Comparison of ENCODE assay signal across 8 cellular contexts in genomic region chr12:12563529-12563928, GRCh38. TPM values are rescaled to one million over a fixed set of nuclear protein-coding genes. Genes with fewer than 3 reads are reported as not detected.
DNase-seq lines count a peak whose midpoint lies in the region; ATAC-seq and TF ChIP-seq lines count a peak whose summit lies in the region.

No MANE protein-coding gene starts in this region.

- DNase-seq in DMS79 treated with DMSO at 0.1 percent for 48 hours (lab: John Stamatoyannopoulos, UW) (peak; percentile 51), DMS79 (lab: John Stamatoyannopoulos, UW) (no peak), SJCRH30 (peak in 1 of 2 experiments; percentile 38), foreskin keratinocyte (peak in 1 of 2 donors; percentile 41), sciatic nerve (ENCODE audit: low spot score) (no peak), GM19238 (ENCODE audit: insufficient read length, low spot score) (no peak), MV-4-11 (lab: John Stamatoyannopoulos, UW) (no peak), A172 (ENCODE audit: low spot score) (no peak)

- ATAC-seq in foreskin keratinocyte: no peak
- peak; percentile 24 for ATAC-seq in sciatic nerve

- H3K27ac ChIP-seq in SJCRH30 (no peak overlapping the region), foreskin keratinocyte (peak overlapping the region; percentile 97)

- intact Hi-C loops in sciatic nerve (cut with DNase I): no loop called here

- H3K4me1 ChIP-seq in SJCRH30 (peaks cover 13% of the 10 kb centered on the region), foreskin keratinocyte (peaks cover 30% of the 10 kb centered on the region)

- no peaks in the 10 kb centered on the region for H3K9me3 ChIP-seq in SJCRH30 (replicated peaks)

- peak overlapping the region; percentile 66 for H3K4me3 ChIP-seq in SJCRH30

- H3K27me3 ChIP-seq in SJCRH30: no peaks in the 10 kb centered on the region
- no peaks in the 10 kb centered on the region for H3K27me3 ChIP-seq in foreskin keratinocyte

- no peak for TF ChIP-seq CTCF in foreskin keratinocyte (conservative IDR thresholded peaks at IDR 0.05)

- H3K36me3 ChIP-seq in SJCRH30: no peaks in the 10 kb centered on the region

RNA-seq across cellular contexts. Expression of gene DUSP16, which starts 0.9 kb away (rescaled TPM):
- 5.0 and 5.3 TPM in 2 replicates for total RNA-seq in SJCRH30 (2014; rRNA removed; shearing (Covaris generic))
- total RNA-seq in foreskin keratinocyte: 12.4 and 15.0 TPM in 2 replicates
- polyA plus RNA-seq in foreskin keratinocyte: 3.9 and 4.0 TPM in 2 replicates
- 28.6 TPM for total RNA-seq in sciatic nerve
- total RNA-seq in A172 (2014; rRNA removed; shearing (Covaris generic)): 4.9 and 5.5 TPM in 2 replicates

RNA-seq across cellular contexts. Expression of gene CREBL2, which starts 48.1 kb away (rescaled TPM):
- 7.6 and 7.9 TPM in 2 replicates for total RNA-seq in SJCRH30 (2014; rRNA removed; shearing (Covaris generic))
- total RNA-seq in foreskin keratinocyte (17.5 and 17.8 TPM in 2 replicates), sciatic nerve (67.9 TPM)
- polyA plus RNA-seq in foreskin keratinocyte: 8.3 and 9.4 TPM in 2 replicates
- total RNA-seq in A172 (2014; rRNA removed; shearing (Covaris generic)): 19.6 and 20.6 TPM in 2 replicates
